ENCODE assay signal across 8 cellular contexts in genomic region chr17:7237266-7237760, GRCh38. TPM values are rescaled to one million over a fixed set of nuclear protein-coding genes. Genes with fewer than 3 reads are reported as not detected.
DNase-seq lines count a peak whose midpoint lies in the region; ATAC-seq and TF ChIP-seq lines count a peak whose summit lies in the region.

No MANE protein-coding gene starts in this region.

- TF ChIP-seq CTCF in CD8-positive, alpha-beta T cell (IDR thresholded peaks at IDR 0.05): no peak
- TF ChIP-seq CTCF in Panc1 (IDR thresholded peaks at IDR 0.05) (no peak), epithelial cell of esophagus (IDR thresholded peaks at IDR 0.05; ENCODE audit: insufficient read depth, low read depth, low read length, missing control alignments) (no peak), osteocyte (IDR thresholded peaks at IDR 0.05) (no peak)

- BruUV-seq in Panc1 (replicated peaks; lab: Mats Ljungman, UMichigan): no TSS peak

- H3K4me1 Mint-ChIP-seq in CD8-positive, alpha-beta T cell (ENCODE audit: low read depth): peaks cover 64% of the 10 kb centered on the region
- peaks cover 63% of the 10 kb centered on the region for H3K4me1 Mint-ChIP-seq in osteocyte (ENCODE audit: unreplicated experiment)

- POLR2A ChIA-PET in CD8-positive, alpha-beta T cell (lab: Charles Lee): interaction anchor here (0.6 to 3.1 kb wide), 9 partner anchors 11 to 620 kb away, joined by 3 to 11 read pairs (median 3); partner anchors contain the start of genes ACADVL, DLG4, MPDU1 and NAA38
- POLR2A ChIA-PET in Panc1 (lab: Charles Lee): no interaction called here

- peaks cover 47% of the 10 kb centered on the region for H3K4me1 ChIP-seq in CD8-positive, alpha-beta T cell (ENCODE audit: insufficient read depth, low read length)
- peaks cover 41% of the 10 kb centered on the region for H3K4me1 ChIP-seq in Panc1 (ENCODE audit: control insufficient read depth, insufficient read depth, low read length)

- peak overlapping the region; percentile 70 for H3K27ac Mint-ChIP-seq in CD8-positive, alpha-beta T cell
- H3K27ac Mint-ChIP-seq in osteocyte (ENCODE audit: unreplicated experiment): peak overlapping the region; percentile 68

- peaks cover 53% of the 10 kb centered on the region for H3K36me3 Mint-ChIP-seq in CD8-positive, alpha-beta T cell
- peaks cover 40% of the 10 kb centered on the region for H3K36me3 Mint-ChIP-seq in osteocyte (ENCODE audit: unreplicated experiment)

- no peak for ATAC-seq in CD8-positive, alpha-beta T cell
- ATAC-seq in Panc1 (no peak), HG03457 (IDR thresholded peaks at IDR 0.05; ENCODE audit: unreplicated experiment) (no peak), GM19397 (IDR thresholded peaks at IDR 0.05; ENCODE audit: unreplicated experiment) (no peak)

- intact Hi-C loops in CD8-positive, alpha-beta T cell (cut with DNase I, micrococcal nuclease): loop anchor here in 1 of 2 experiments (5.0 to 10.0 kb wide), 2 partner anchors 450 to 607 kb away; partner anchors contain the start of genes TP53 and WRAP53
- intact Hi-C loops in Panc1 (cut with micrococcal nuclease; ENCODE audit: unreplicated experiment): no loop called here

- H3K27me3 Mint-ChIP-seq in CD8-positive, alpha-beta T cell (ENCODE audit: low read depth): no peaks in the 10 kb centered on the region
- H3K27me3 Mint-ChIP-seq in osteocyte (ENCODE audit: unreplicated experiment): no peaks in the 10 kb centered on the region

- peaks cover 19% of the 10 kb centered on the region for H3K36me3 ChIP-seq in CD8-positive, alpha-beta T cell (ENCODE audit: insufficient read depth, low read length)
- peaks cover 7% of the 10 kb centered on the region for H3K36me3 ChIP-seq in Panc1 (ENCODE audit: control insufficient read depth, insufficient read depth, low read length)

- DNase-seq in CD8-positive, alpha-beta T cell: no peak
- DNase-seq in Panc1 (ENCODE audit: low read depth, low spot score) (no peak), epithelial cell of esophagus (ENCODE audit: low read depth) (no peak), osteocyte (ENCODE audit: extremely low spot score, unreplicated experiment) (no peak), NCI-H748 (lab: John Stamatoyannopoulos, UW; ENCODE audit: unreplicated experiment) (no peak), 8988T (no peak)

- H3K9me3 Mint-ChIP-seq in CD8-positive, alpha-beta T cell: no peaks in the 10 kb centered on the region
- H3K9me3 Mint-ChIP-seq in osteocyte (ENCODE audit: unreplicated experiment): no peaks in the 10 kb centered on the region

- H3K27me3 ChIP-seq in CD8-positive, alpha-beta T cell (ENCODE audit: insufficient read depth, low read length): no peaks in the 10 kb centered on the region
- H3K27me3 ChIP-seq in Panc1 (ENCODE audit: control insufficient read depth, insufficient read depth, low read length): no peaks in the 10 kb centered on the region

- H3K27ac ChIP-seq in CD8-positive, alpha-beta T cell (ENCODE audit: low read depth, low read length): peak overlapping the region; percentile 29
- peak overlapping the region; percentile 88 for H3K27ac ChIP-seq in Panc1 (ENCODE audit: low read length)

- peak overlapping the region; percentile 39 for H3K4me3 ChIP-seq in CD8-positive, alpha-beta T cell (ENCODE audit: low read depth, low read length)
- peak overlapping the region; percentile 79 to 83 for H3K4me3 ChIP-seq in Panc1 (ENCODE audit: low read depth in 2 of 2, low read length in 2 of 2)
- peak overlapping the region; percentile 97 for H3K4me3 ChIP-seq in epithelial cell of esophagus (ENCODE audit: low read length)

- H3K4me3 Mint-ChIP-seq in CD8-positive, alpha-beta T cell: peak overlapping the region; percentile 98
- peak overlapping the region; percentile 99 for H3K4me3 Mint-ChIP-seq in osteocyte (ENCODE audit: unreplicated experiment)

- H3K9me3 ChIP-seq in CD8-positive, alpha-beta T cell (ENCODE audit: low read length): no peaks in the 10 kb centered on the region
- no peaks in the 10 kb centered on the region for H3K9me3 ChIP-seq in Panc1 (ENCODE audit: control insufficient read depth, insufficient read depth, low read depth, low read length)

- in situ Hi-C loops in Panc1 (cut with HindIII; ENCODE audit: low pct_unique_long_range_greater_than_20kb, low sequenced_read_pairs): no loop called here

- CTCF ChIA-PET in CD8-positive, alpha-beta T cell (lab: Charles Lee): interaction anchor here (1.4 to 4.9 kb wide), 2 partner anchors 16 to 87 kb away, joined by 3 to 24 read pairs; no protein-coding TSS in a partner anchor
- CTCF ChIA-PET in Panc1 (lab: Charles Lee): interaction anchor here (0.6 to 1.3 kb wide), 2 partner anchors 16 to 17 kb away, joined by 3 to 4 read pairs; no protein-coding TSS in a partner anchor

RNA-seq across cellular contexts. Expression of gene PHF23, which starts 1.9 kb away (rescaled TPM):
- 1 to 10 TPM; 2.8 to 3.1 TPM for total RNA-seq in CD8-positive, alpha-beta T cell
- total RNA-seq in Panc1 (2021; ENCODE audit: unreplicated experiment): 69.3 TPM
- polyA plus RNA-seq in Panc1 (2012; ENCODE audit: insufficient read length): 68.6 TPM
- 51.6 and 54.7 TPM in 2 replicates for total RNA-seq in osteocyte

RNA-seq across cellular contexts. Expression of gene DVL2, which starts 3.0 kb away (rescaled TPM):
- total RNA-seq in CD8-positive, alpha-beta T cell: 10 to 100 TPM; 46.9 to 49.3 TPM
- total RNA-seq in Panc1 (2021; ENCODE audit: unreplicated experiment): 84.2 TPM
- polyA plus RNA-seq in Panc1 (2012; ENCODE audit: insufficient read length): 108 TPM
- 87.7 and 99.7 TPM in 2 replicates for total RNA-seq in osteocyte

RNA-seq across cellular contexts. Expression of gene GABARAP, which starts 4.9 kb away (rescaled TPM):
- total RNA-seq in CD8-positive, alpha-beta T cell: 100 to 1,000 TPM; 165 to 173 TPM
- total RNA-seq in Panc1 (2021; ENCODE audit: unreplicated experiment) (289 TPM), osteocyte (642 TPM in 2 replicates)
- 175 TPM for polyA plus RNA-seq in Panc1 (2012; ENCODE audit: insufficient read length)

RNA-seq across cellular contexts. Expression of gene CTDNEP1, which starts 14.2 kb away (rescaled TPM):
- total RNA-seq in CD8-positive, alpha-beta T cell: 10 to 100 TPM; 77.8 to 95.6 TPM
- total RNA-seq in Panc1 (2021; ENCODE audit: unreplicated experiment) (132 TPM), osteocyte (145 and 151 TPM in 2 replicates)
- 151 TPM for polyA plus RNA-seq in Panc1 (2012; ENCODE audit: insufficient read length)

RNA-seq across cellular contexts. Expression of gene ELP5, which starts 14.7 kb away (rescaled TPM):
- total RNA-seq in CD8-positive, alpha-beta T cell: 10 to 100 TPM; 38.9 to 39.0 TPM
- 89.5 TPM for total RNA-seq in Panc1 (2021; ENCODE audit: unreplicated experiment)
- 100 TPM for polyA plus RNA-seq in Panc1 (2012; ENCODE audit: insufficient read length)
- total RNA-seq in osteocyte: 30.2 and 37.6 TPM in 2 replicates

Comparison
In these comparisons a context has a peak if more than half of its experiments do, and no peak if none do; other contexts are left out.
1. H3K4me3 ChIP-seq: peak in every context shown above with its lines; median percentile 97 in epithelial cell of esophagus; 81 in Panc1; 39 in CD8-positive, alpha-beta T cell.
2. RNA of gene PHF23, which starts 1.9 kb away (total RNA-seq): 69.3 TPM in Panc1 (single experiment) and 51.6 to 54.7 TPM in osteocyte; 2.8 to 3.1 TPM in CD8-positive, alpha-beta T cell; every median in the first group is over 10 times any median in the second.